ENCODE assay signal across 9 cellular contexts in genomic region chr3:194322701-194323174, GRCh38.
A peak's percentile ranks its signal among the peaks of the same experiment; 100 is the strongest.
DNase-seq lines count a peak whose midpoint lies in the region; ATAC-seq and TF ChIP-seq lines count a peak whose summit lies in the region.
"Had no signal": no experiment of that assay in that cellular context is flagged by ENCODE, and none has a peak within 500 bp of the region (broad histone marks: within the 10 kb centered on the region; RNA-seq: fewer than 3 reads in every experiment).

No MANE protein-coding gene starts in this region.

- peak overlapping the region; percentile 52 for H3K4me3 Mint-ChIP-seq in T-helper 1 cell treated with Interleukin-12 subunit alpha and Interleukin-12 subunit beta and Interleukin-4 antibody, amounts not matched to agents 30 μg/mL and 1 μg/mL, for 36 hours

- no peak for TF ChIP-seq RAD21 in Ishikawa (IDR thresholded peaks at IDR 0.05; ENCODE audit: low read depth)

- TF ChIP-seq CTCF in cardiac fibroblast (IDR thresholded peaks at IDR 0.05; ENCODE audit: low read depth, low read length) (no peak), retinal pigment epithelial cell (conservative IDR thresholded peaks at IDR 0.05; ENCODE audit: low read depth, low read length) (no peak)

- H3K4me1 Mint-ChIP-seq in T-helper 1 cell treated with Interleukin-12 subunit alpha and Interleukin-12 subunit beta and Interleukin-4 antibody, amounts not matched to agents 30 μg/mL and 1 μg/mL, for 36 hours (ENCODE audit: low read depth): peaks cover 9% of the 10 kb centered on the region

- ATAC-seq in GM21526 (IDR thresholded peaks at IDR 0.05; ENCODE audit: low FRiP score, unreplicated experiment) (no peak), HG02970 (IDR thresholded peaks at IDR 0.05; ENCODE audit: low FRiP score, unreplicated experiment) (no peak)

- no peak; the same call in 1 of the 2 replicates for TF ChIP-seq EP300 in Ishikawa (IDR thresholded peaks at IDR 0.05; ENCODE audit: borderline replicate concordance)

- peaks cover 22% of the 10 kb centered on the region for H3K9me3 Mint-ChIP-seq in T-helper 1 cell treated with Interleukin-12 subunit alpha and Interleukin-12 subunit beta and Interleukin-4 antibody, amounts not matched to agents 30 μg/mL and 1 μg/mL, for 36 hours

- DNase-seq in T-helper 1 cell (no peak), cardiac fibroblast (ENCODE audit: low read depth in 2 of 2) (peak; percentile 62 to 66), retinal pigment epithelial cell (ENCODE audit: low read depth) (peak; percentile 67), RPMI8226 (no peak)

- H3K4me3 ChIP-seq in cardiac fibroblast (replicated peaks in 1 of 2; ENCODE audit: low read depth in 2 of 2, low read length in 2 of 2): no peak overlapping the region
- H3K4me3 ChIP-seq in retinal pigment epithelial cell (ENCODE audit: low read length): no peak overlapping the region
- H3K4me3 ChIP-seq: BLaER1 treated with 17β-estradiol and CSF1 and Interleukin-3, amounts not matched to agents 10 nM and 100 nM had no signal

- peaks cover 15% of the 10 kb centered on the region for H3K36me3 Mint-ChIP-seq in T-helper 1 cell treated with Interleukin-12 subunit alpha and Interleukin-12 subunit beta and Interleukin-4 antibody, amounts not matched to agents 30 μg/mL and 1 μg/mL, for 36 hours (ENCODE audit: low read depth)

- no peak overlapping the region for H3K27ac Mint-ChIP-seq in T-helper 1 cell treated with Interleukin-12 subunit alpha and Interleukin-12 subunit beta and Interleukin-4 antibody, amounts not matched to agents 30 μg/mL and 1 μg/mL, for 36 hours

- peaks cover 26% of the 10 kb centered on the region for H3K27me3 Mint-ChIP-seq in T-helper 1 cell treated with Interleukin-12 subunit alpha and Interleukin-12 subunit beta and Interleukin-4 antibody, amounts not matched to agents 30 μg/mL and 1 μg/mL, for 36 hours (ENCODE audit: low read depth)

TF ChIP-seq in Ishikawa, 13 proteins besides CTCF, POLR2A, EP300 and RAD21:
- TF ChIP-seq REST (IDR thresholded peaks at IDR 0.05; ENCODE audit: low read depth): no peak
- TF ChIP-seq ZBTB7A (IDR thresholded peaks at IDR 0.05; ENCODE audit: low read depth): no peak
- TF ChIP-seq MAX (IDR thresholded peaks at IDR 0.05): 0 out of 2 replicates have a peak, but pooled peaks have one; percentile 7
- TF ChIP-seq FOXM1 (IDR thresholded peaks at IDR 0.05; ENCODE audit: borderline replicate concordance, low read depth): no peak
- TF ChIP-seq TEAD4 (IDR thresholded peaks at IDR 0.05): no peak
- no peak for TF ChIP-seq CREB1 (IDR thresholded peaks at IDR 0.05; ENCODE audit: low read depth)
- TF ChIP-seq TAF1 (IDR thresholded peaks at IDR 0.05; ENCODE audit: low read depth): no peak

Comparison
In these comparisons a context has a peak if more than half of its experiments do, and no peak if none do; other contexts are left out.
1. DNase-seq: peak in cardiac fibroblast (2 of 2) and retinal pigment epithelial cell (single experiment); none in T-helper 1 cell (0 of 5) and RPMI8226 (single experiment).